Comparison of ENCODE assay signal across 10 cellular contexts in genomic region chr5:119322312-119322947, GRCh38. TPM values are rescaled to one million over a fixed set of nuclear protein-coding genes. Genes with fewer than 3 reads are reported as not detected.
DNase-seq lines count a peak whose midpoint lies in the region; ATAC-seq and TF ChIP-seq lines count a peak whose summit lies in the region.
"Had no signal": no experiment of that assay in that cellular context is flagged by ENCODE, and none has a peak within 500 bp of the region (broad histone marks: within the 10 kb centered on the region; RNA-seq: fewer than 3 reads in every experiment).

No MANE protein-coding gene starts in this region.

- H3K36me3 Mint-ChIP-seq in T-helper 1 cell treated with Interleukin-12 subunit alpha and Interleukin-12 subunit beta and Interleukin-4 antibody, amounts not matched to agents 30 μg/mL and 1 μg/mL, for 36 hours (ENCODE audit: low read depth): peaks cover 22% of the 10 kb centered on the region
- peaks cover 10 to 38% of the 10 kb centered on the region in 2 donors for H3K36me3 Mint-ChIP-seq in stimulated activated naive B cell treated with anti-CD40 and anti-IgM and Interleukin-4, amounts not matched to agents 10 μg/mL and 1 μg/mL and 100 μg/mL, for 72 hours

- H3K9me3 Mint-ChIP-seq in T-helper 1 cell treated with Interleukin-12 subunit alpha and Interleukin-12 subunit beta and Interleukin-4 antibody, amounts not matched to agents 30 μg/mL and 1 μg/mL, for 36 hours: no peaks in the 10 kb centered on the region
- H3K9me3 Mint-ChIP-seq in stimulated activated naive B cell treated with anti-CD40 and anti-IgM and Interleukin-4, amounts not matched to agents 10 μg/mL and 1 μg/mL and 100 μg/mL, for 72 hours: no peaks in the 10 kb centered on the region

- H3K27me3 ChIP-seq in Karpas-422 (ENCODE audit: low read length): no peaks in the 10 kb centered on the region

- H3K27me3 Mint-ChIP-seq in T-helper 1 cell treated with Interleukin-12 subunit alpha and Interleukin-12 subunit beta and Interleukin-4 antibody, amounts not matched to agents 30 μg/mL and 1 μg/mL, for 36 hours (ENCODE audit: low read depth): no peaks in the 10 kb centered on the region
- no peaks in the 10 kb centered on the region for H3K27me3 Mint-ChIP-seq in stimulated activated naive B cell treated with anti-CD40 and anti-IgM and Interleukin-4, amounts not matched to agents 10 μg/mL and 1 μg/mL and 100 μg/mL, for 72 hours

- POLR2A ChIA-PET in RWPE1 (lab: Yijun Ruan, JAX; ENCODE audit: low non-redundant PET): no interaction called here

- peaks cover 81% of the 10 kb centered on the region for H3K4me1 Mint-ChIP-seq in T-helper 1 cell treated with Interleukin-12 subunit alpha and Interleukin-12 subunit beta and Interleukin-4 antibody, amounts not matched to agents 30 μg/mL and 1 μg/mL, for 36 hours (ENCODE audit: low read depth)
- H3K4me1 Mint-ChIP-seq in stimulated activated naive B cell treated with anti-CD40 and anti-IgM and Interleukin-4, amounts not matched to agents 10 μg/mL and 1 μg/mL and 100 μg/mL, for 72 hours: peaks cover 63 to 82% of the 10 kb centered on the region in 2 donors

- no peaks in the 10 kb centered on the region for H3K9me2 ChIP-seq in Karpas-422 (replicated peaks; ENCODE audit: insufficient read depth, low read length)

- no peak overlapping the region for H3K4me2 ChIP-seq in Karpas-422 (ENCODE audit: low read depth, low read length, poor library complexity, severe bottlenecking)

- H3K36me3 ChIP-seq in Karpas-422 (ENCODE audit: insufficient read depth, low read length): no peaks in the 10 kb centered on the region

- H3K4me3 ChIP-seq in epithelial cell of esophagus (ENCODE audit: low read length) (no peak overlapping the region), Karpas-422 (ENCODE audit: low read length) (no peak overlapping the region)

- TF ChIP-seq CTCF in RWPE1 (conservative IDR thresholded peaks at IDR 0.05; ENCODE audit: low read depth): no peak
- no peak for TF ChIP-seq CTCF in epithelial cell of esophagus (IDR thresholded peaks at IDR 0.05; ENCODE audit: insufficient read depth, low read depth, low read length, missing control alignments)

- no peak overlapping the region for H2AFZ ChIP-seq in Karpas-422 (ENCODE audit: low read length)

- H3K27ac Mint-ChIP-seq in T-helper 1 cell treated with Interleukin-12 subunit alpha and Interleukin-12 subunit beta and Interleukin-4 antibody, amounts not matched to agents 30 μg/mL and 1 μg/mL, for 36 hours: peak overlapping the region; percentile 92
- peak overlapping the region; percentile 60 for H3K27ac Mint-ChIP-seq in stimulated activated naive B cell treated with anti-CD40 and anti-IgM and Interleukin-4, amounts not matched to agents 10 μg/mL and 1 μg/mL and 100 μg/mL, for 72 hours

- H3K9ac ChIP-seq in Karpas-422 (ENCODE audit: low read length): no peak overlapping the region

- intact Hi-C loops in Right ventricle myocardium inferior (cut with DNase I): no loop called here

- H3K9me3 ChIP-seq in Karpas-422 (ENCODE audit: low read length): no peaks in the 10 kb centered on the region

- H3K4me3 Mint-ChIP-seq in T-helper 1 cell treated with Interleukin-12 subunit alpha and Interleukin-12 subunit beta and Interleukin-4 antibody, amounts not matched to agents 30 μg/mL and 1 μg/mL, for 36 hours: peak overlapping the region; percentile 75
- H3K4me3 Mint-ChIP-seq in stimulated activated naive B cell treated with anti-CD40 and anti-IgM and Interleukin-4, amounts not matched to agents 10 μg/mL and 1 μg/mL and 100 μg/mL, for 72 hours: no peak overlapping the region

- peaks cover 19% of the 10 kb centered on the region; the same call in 1 of the 2 replicates for H4K20me1 ChIP-seq in Karpas-422 (ENCODE audit: insufficient read depth, low read depth, low read length)

- H3K79me2 ChIP-seq in Karpas-422 (ENCODE audit: low read length): no peaks in the 10 kb centered on the region

- peaks cover 10% of the 10 kb centered on the region for H3K4me1 ChIP-seq in Karpas-422 (ENCODE audit: low read length)

- H3K27ac ChIP-seq in RWPE1: peak overlapping the region; percentile 43
- H3K27ac ChIP-seq in Karpas-422 (ENCODE audit: low read length): no peak overlapping the region

- no peak for DNase-seq in T-helper 1 cell
- DNase-seq in RWPE1 (ENCODE audit: low spot score): peak; percentile 25
- DNase-seq in epithelial cell of esophagus (ENCODE audit: low read depth): peak; percentile 41
- no peak for DNase-seq in stimulated activated naive B cell treated with anti-CD40 and anti-IgM and Interleukin-4, amounts not matched to agents 10 μg/mL and 1 μg/mL and 100 μg/mL, for 72 hours
- DNase-seq in T1000 (lab: John Stamatoyannopoulos, UW): no peak
- DNase-seq in Right ventricle myocardium inferior (ENCODE audit: missing footprints): no peak
- DNase-seq in Karpas-422: no peak
- DNase-seq: NCI-H2171 treated with DMSO at 0.1 percent for 48 hours, nucleus accumbens had no signal

- no peak for ATAC-seq in stimulated activated naive B cell treated with anti-CD40 and anti-IgM and Interleukin-4, amounts not matched to agents 10 μg/mL and 1 μg/mL and 100 μg/mL, for 72 hours (replicated peaks)
- no peak for ATAC-seq in Right ventricle myocardium inferior

- CTCF ChIA-PET in RWPE1 (lab: Yijun Ruan, JAX): interaction anchor here (0.6 to 1.6 kb wide), 4 partner anchors 9 to 1257 kb away, joined by 3 to 5 read pairs (median 3); no protein-coding TSS in a partner anchor

RNA-seq across cellular contexts. Expression of gene TNFAIP8, which starts 33.4 kb away (rescaled TPM):
- 17.8 TPM for total RNA-seq in Right ventricle myocardium inferior
- 34.5 and 58.7 TPM in 2 replicates for total RNA-seq in Karpas-422 (2014; rRNA removed; shearing (Covaris generic); ENCODE audit: low replicate concordance)

Comparison
In these comparisons a context has a peak if more than half of its experiments do, and no peak if none do; other contexts are left out.
1. DNase-seq: peak in RWPE1 (single experiment) and epithelial cell of esophagus (single experiment); none in T-helper 1 cell (0 of 5), stimulated activated naive B cell treated with anti-CD40 and anti-IgM and Interleukin-4, amounts not matched to agents 10 μg/mL and 1 μg/mL and 100 μg/mL, for 72 hours (single experiment), T1000 (single experiment), Right ventricle myocardium inferior (single experiment) and Karpas-422 (single experiment).